ENCODE assay signal across 8 cellular contexts in the genomic region with DNA sequence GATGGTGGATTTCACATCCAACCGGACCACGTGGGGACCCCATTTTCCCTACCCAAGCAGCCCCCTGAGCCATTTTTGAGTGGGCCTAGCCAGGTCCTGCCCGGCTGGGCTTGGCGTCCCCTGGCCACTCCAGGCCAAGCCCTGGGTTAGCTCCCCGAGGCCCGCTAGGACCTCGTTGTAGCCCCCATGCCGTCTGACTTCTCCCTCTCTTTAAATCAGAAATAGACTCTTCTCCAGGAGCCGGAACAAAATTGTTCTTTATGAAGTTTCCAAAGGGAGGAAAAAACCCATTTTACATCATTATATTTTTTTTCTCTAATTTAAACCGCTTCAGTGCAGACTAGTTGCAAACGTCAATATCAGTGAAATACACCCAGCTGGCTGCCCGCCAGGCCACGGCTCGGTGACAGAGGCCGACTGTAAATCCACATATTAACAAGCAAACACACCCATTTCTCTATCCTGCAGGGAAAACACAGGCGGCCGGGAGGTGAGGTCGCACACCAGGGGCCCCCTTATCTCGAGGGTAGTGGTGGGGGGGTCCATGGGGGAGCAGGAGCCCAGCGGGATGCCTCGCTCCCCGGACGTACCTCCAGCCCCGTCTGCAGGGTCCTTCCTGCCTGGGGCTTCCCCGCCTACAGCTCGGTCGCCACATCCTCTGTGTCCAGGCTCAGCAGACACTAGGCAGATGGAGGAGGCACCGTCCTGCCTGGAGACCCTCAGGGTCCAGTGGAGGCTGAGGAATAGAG.
DNase-seq lines count a peak whose midpoint lies in the region; ATAC-seq and TF ChIP-seq lines count a peak whose summit lies in the region.

No MANE protein-coding gene starts in this region.

- DNase-seq in Daoy (ENCODE audit: low read depth) (peak; percentile 69), inferior parietal cortex (ENCODE audit: extremely low spot score) (peak; percentile 14), T1000 (lab: John Stamatoyannopoulos, UW) (no peak), middle frontal gyrus (ENCODE audit: extremely low spot score, low spot score) (no peak), cerebellar cortex (ENCODE audit: low spot score) (no peak), foreskin keratinocyte (no peak)
- DNase-seq in activated T-cell treated with anti-CD3 and anti-CD28 coated beads, Interleukin-2, amount 50 U/mL, for 24 hours: no peak

- H3K9me3 ChIP-seq in Loucy (ENCODE audit: insufficient read depth, low read depth, low read length): no peaks in the 10 kb centered on the region

- H3K27ac ChIP-seq in foreskin keratinocyte: no peak overlapping the region

- no peaks in the 10 kb centered on the region for H3K4me1 ChIP-seq in Loucy (ENCODE audit: insufficient read depth, low read length, poor library complexity, severe bottlenecking)
- no peaks in the 10 kb centered on the region for H3K4me1 ChIP-seq in foreskin keratinocyte

- peaks cover 22% of the 10 kb centered on the region for H3K4me1 Mint-ChIP-seq in activated T-cell treated with anti-CD3 and anti-CD28 coated beads, Interleukin-2, amount 50 U/mL, for 24 hours (ENCODE audit: low read depth)

- no peak for ATAC-seq in foreskin keratinocyte

- H3K36me3 Mint-ChIP-seq in activated T-cell treated with anti-CD3 and anti-CD28 coated beads, Interleukin-2, amount 50 U/mL, for 24 hours (ENCODE audit: low read depth): no peaks in the 10 kb centered on the region

- peak overlapping the region; percentile 20 for H3K4me3 Mint-ChIP-seq in activated T-cell treated with anti-CD3 and anti-CD28 coated beads, Interleukin-2, amount 50 U/mL, for 24 hours

- H3K36me3 ChIP-seq in Loucy (ENCODE audit: insufficient read depth, low read length): no peaks in the 10 kb centered on the region

- no peaks in the 10 kb centered on the region for H3F3A ChIP-seq in Loucy (ENCODE audit: low read depth)

- H3K79me2 ChIP-seq in Loucy (ENCODE audit: insufficient read depth, low read length): no peaks in the 10 kb centered on the region

- H3K27me3 ChIP-seq in Loucy (ENCODE audit: insufficient read depth, low read length, poor library complexity, severe bottlenecking) (no peaks in the 10 kb centered on the region), foreskin keratinocyte (peaks cover 12% of the 10 kb centered on the region)

- peak overlapping the region; percentile 91 for H2AFZ ChIP-seq in Loucy (ENCODE audit: low read length)

- H3K27ac Mint-ChIP-seq in activated T-cell treated with anti-CD3 and anti-CD28 coated beads, Interleukin-2, amount 50 U/mL, for 24 hours: peak overlapping the region; percentile 63

- no peaks in the 10 kb centered on the region for H3K9me2 ChIP-seq in Loucy (replicated peaks; ENCODE audit: low read depth, low read length)

- H3K4me3 ChIP-seq in Loucy (ENCODE audit: low read length, poor library complexity, severe bottlenecking): peak overlapping the region; percentile 54

- H3K4me2 ChIP-seq in Loucy (ENCODE audit: low read depth, low read length, poor library complexity, severe bottlenecking): peak overlapping the region; percentile 63

- TF ChIP-seq CTCF in Loucy (conservative IDR thresholded peaks at IDR 0.05; ENCODE audit: low read length): no peak
- TF ChIP-seq CTCF in foreskin keratinocyte (conservative IDR thresholded peaks at IDR 0.05): no peak

- H3K9ac ChIP-seq in Loucy (ENCODE audit: low read depth, low read length, poor library complexity, severe bottlenecking): no peak overlapping the region

- H3K27me3 Mint-ChIP-seq in activated T-cell treated with anti-CD3 and anti-CD28 coated beads, Interleukin-2, amount 50 U/mL, for 24 hours: peaks cover 9% of the 10 kb centered on the region

- no peaks in the 10 kb centered on the region for H3K9me3 Mint-ChIP-seq in activated T-cell treated with anti-CD3 and anti-CD28 coated beads, Interleukin-2, amount 50 U/mL, for 24 hours

- H4K20me1 ChIP-seq in Loucy (ENCODE audit: insufficient read depth, low read length, poor library complexity, severe bottlenecking): no peaks in the 10 kb centered on the region

Comparison
In these comparisons a context has a peak if more than half of its experiments do, and no peak if none do; other contexts are left out.
1. DNase-seq: peak in Daoy (single experiment) and inferior parietal cortex (single experiment); none in activated T-cell treated with anti-CD3 and anti-CD28 coated beads, Interleukin-2, amount 50 U/mL, for 24 hours (single experiment), T1000 (single experiment), middle frontal gyrus (single experiment), cerebellar cortex (single experiment) and foreskin keratinocyte (0 of 2).